In genomic region chr16:55498101-55498500, GRCh38 we compare ENCODE assay signal across 23 cellular contexts. TPM values are rescaled to one million over a fixed set of nuclear protein-coding genes. Genes with fewer than 3 reads are reported as not detected.
A peak's percentile ranks its signal among the peaks of the same experiment; 100 is the strongest.
DNase-seq lines count a peak whose midpoint lies in the region; ATAC-seq and TF ChIP-seq lines count a peak whose summit lies in the region.
"Had no signal": no experiment of that assay in that cellular context is flagged by ENCODE, and none has a peak within 500 bp of the region (broad histone marks: within the 10 kb centered on the region; RNA-seq: fewer than 3 reads in every experiment).

No MANE protein-coding gene starts in this region.

- peaks cover 8% of the 10 kb centered on the region for H3K36me3 Mint-ChIP-seq in mesothelial cell of epicardium
- no peaks in the 10 kb centered on the region for H3K36me3 Mint-ChIP-seq in glutamatergic neuron (ENCODE audit: unreplicated experiment)

- H3K27me3 Mint-ChIP-seq in mesothelial cell of epicardium (ENCODE audit: low read depth) (no peaks in the 10 kb centered on the region), glutamatergic neuron (ENCODE audit: unreplicated experiment) (no peaks in the 10 kb centered on the region)
- H3K27me3 Mint-ChIP-seq: type B pancreatic cell had no signal

- DNase-seq in mammary epithelial cell (no peak), breast epithelium (ENCODE audit: low spot score in 2 of 2) (no peak), colonic mucosa (peak; percentile 15), mesothelial cell of epicardium (ENCODE audit: low spot score in 2 of 2, unreplicated experiment in 2 of 2) (peak in 1 of 2 experiments; percentile 32), NCI-H2227 treated with DMSO at 0.1 percent for 48 hours (lab: John Stamatoyannopoulos, UW) (no peak), glutamatergic neuron (no peak), NCI-H446 (lab: John Stamatoyannopoulos, UW) (no peak)
- DNase-seq: activated T-cell treated with anti-CD3 and anti-CD28 coated beads, Interleukin-2, amount 50 U/mL, for 4 hours; BE2C; body of pancreas; effector CD4-positive, alpha-beta T cell; foreskin melanocyte; KG1; MM.1S; NCI-H1417; NCI-H2081 treated with DMSO at 0.1 percent for 48 hours; NCI-H446 treated with DMSO at 0.1 percent for 48 hours; SHP77; SW 1271 had no signal

- in situ Hi-C loops in mammary epithelial cell (cut with MboI; ENCODE audit: low sequenced_read_pairs in 2 of 2) = loop anchor here in 1 of 2 donors (5.0 kb wide), 1 partner anchor 204 kb away; no protein-coding TSS in a partner anchor

- H3K4me1 Mint-ChIP-seq in mesothelial cell of epicardium (peaks cover 78% of the 10 kb centered on the region), glutamatergic neuron (ENCODE audit: low read depth, unreplicated experiment) (peaks cover 7% of the 10 kb centered on the region)

- H3K9ac ChIP-seq in mammary epithelial cell (ENCODE audit: insufficient read depth, low read length) (no peak overlapping the region), colonic mucosa (ENCODE audit: low read depth in 2 of 2, low read length in 2 of 2) (no peak overlapping the region)

- intact Hi-C loops in mammary epithelial cell (cut with micrococcal nuclease) (no loop called here), breast epithelium (cut with DNase I; ENCODE audit: low total_unique reads) (no loop called here), colonic mucosa (cut with DNase I) (loop anchor here (10.0 kb wide), 1 partner anchor 207 kb away; no protein-coding TSS in a partner anchor)

- no peaks in the 10 kb centered on the region for H3K36me3 ChIP-seq in mammary epithelial cell (ENCODE audit: insufficient read depth, low read length)
- H3K36me3 ChIP-seq in breast epithelium = no peaks in the 10 kb centered on the region
- H3K36me3 ChIP-seq in colonic mucosa = no peaks in the 10 kb centered on the region

- H3K9me3 Mint-ChIP-seq in mesothelial cell of epicardium (no peaks in the 10 kb centered on the region), glutamatergic neuron (ENCODE audit: unreplicated experiment) (peaks cover 2% of the 10 kb centered on the region)
- H3K9me3 Mint-ChIP-seq: activated T-cell treated with anti-CD3 and anti-CD28 coated beads, Interleukin-2, amount 50 U/mL, for 4 hours; type B pancreatic cell had no signal

- H3K79me2 ChIP-seq in mammary epithelial cell (ENCODE audit: insufficient read depth, low read length) = no peaks in the 10 kb centered on the region

- H3K4me1 ChIP-seq in mammary epithelial cell (ENCODE audit: insufficient read depth, low read length) (peaks cover 63% of the 10 kb centered on the region), breast epithelium (peaks cover 18 to 22% of the 10 kb centered on the region in 2 donors), colonic mucosa (peaks cover 16% of the 10 kb centered on the region)

- CTCF ChIA-PET in mammary epithelial cell (lab: Charles Lee; ENCODE audit: low non-redundant PET) = no interaction called here

- TF ChIP-seq POLR2A in breast epithelium (IDR thresholded peaks at IDR 0.05) = no peak

- H3K27me3 ChIP-seq in mammary epithelial cell (ENCODE audit: insufficient read depth, low read length) (no peaks in the 10 kb centered on the region), breast epithelium (no peaks in the 10 kb centered on the region), colonic mucosa (no peaks in the 10 kb centered on the region)
- H3K27me3 ChIP-seq: BE2C, body of pancreas had no signal

- no peak for ATAC-seq in HG03521 (IDR thresholded peaks at IDR 0.05; ENCODE audit: unreplicated experiment)
- ATAC-seq: A549; activated T-cell treated with anti-CD3 and anti-CD28 coated beads, Interleukin-2, amount 50 U/mL, for 4 hours; body of pancreas; left lobe of liver had no signal

- H3K27ac ChIP-seq in mammary epithelial cell (ENCODE audit: insufficient read depth, low read depth, low read length) = no peak overlapping the region
- peak overlapping the region in 1 of 2 donors; percentile 52 for H3K27ac ChIP-seq in breast epithelium
- no peak overlapping the region for H3K27ac ChIP-seq in colonic mucosa
- H3K27ac ChIP-seq: A549, body of pancreas had no signal

- H3K9me3 ChIP-seq in mammary epithelial cell (replicated peaks; ENCODE audit: insufficient read depth, low read length) = no peaks in the 10 kb centered on the region
- H3K9me3 ChIP-seq in breast epithelium = no peaks in the 10 kb centered on the region
- H3K9me3 ChIP-seq in colonic mucosa = no peaks in the 10 kb centered on the region
- H3K9me3 ChIP-seq: A549, BE2C, body of pancreas had no signal

- dilution Hi-C loops in mammary epithelial cell (cut with HindIII; ENCODE audit: low sequenced_read_pairs) = no loop called here

- H2AFZ ChIP-seq in mammary epithelial cell (ENCODE audit: low read depth, low read length) = peak overlapping the region; percentile 41

- H3K4me3 Mint-ChIP-seq in mesothelial cell of epicardium (no peak overlapping the region), glutamatergic neuron (ENCODE audit: unreplicated experiment) (no peak overlapping the region)
- H3K4me3 Mint-ChIP-seq: activated T-cell treated with anti-CD3 and anti-CD28 coated beads, Interleukin-2, amount 50 U/mL, for 4 hours; type B pancreatic cell had no signal

- H3K27ac Mint-ChIP-seq in mesothelial cell of epicardium = peak overlapping the region; percentile 35
- no peak overlapping the region for H3K27ac Mint-ChIP-seq in glutamatergic neuron (ENCODE audit: unreplicated experiment)
- H3K27ac Mint-ChIP-seq: type B pancreatic cell had no signal

- WGBS in mammary epithelial cell (ENCODE audit: low coverage, missing lambda C conversion rate) = 25% methylated on average over 1 of the region's 6 CpGs

- H4K20me1 ChIP-seq in mammary epithelial cell (ENCODE audit: insufficient read depth, low read length) = no peaks in the 10 kb centered on the region

- H3K4me2 ChIP-seq in mammary epithelial cell (ENCODE audit: insufficient read depth, low read depth, low read length) = no peak overlapping the region
- H3K4me2 ChIP-seq: A549 had no signal

- no TSS peak for BruUV-seq in mammary epithelial cell (replicated peaks; lab: Mats Ljungman, UMichigan)

- H3K4me3 ChIP-seq in mammary epithelial cell (replicated peaks in 1 of 3; ENCODE audit: insufficient read depth in 1 of 3, low read depth in 2 of 3, low read length in 3 of 3) = no peak overlapping the region
- no peak overlapping the region for H3K4me3 ChIP-seq in breast epithelium
- no peak overlapping the region for H3K4me3 ChIP-seq in colonic mucosa
- H3K4me3 ChIP-seq: A549, body of pancreas had no signal

- TF ChIP-seq CTCF in mammary epithelial cell (conservative IDR thresholded peaks at IDR 0.05 in 1 of 2, IDR thresholded peaks at IDR 0.05 in 1 of 2; ENCODE audit: extremely low read depth in 1 of 2, insufficient read depth in 1 of 2, low read depth in 1 of 2, low read length in 2 of 2) (no peak), breast epithelium (IDR thresholded peaks at IDR 0.05) (no peak), colonic mucosa (IDR thresholded peaks at IDR 0.05) (no peak), mesothelial cell of epicardium (IDR thresholded peaks at IDR 0.05; ENCODE audit: unreplicated experiment) (no peak), glutamatergic neuron (IDR thresholded peaks at IDR 0.05; ENCODE audit: partially characterized antibody, unreplicated experiment) (no peak)

RNA-seq across cellular contexts. Expression of gene LPCAT2, which starts 10.8 kb away (rescaled TPM):
- total RNA-seq in mammary epithelial cell (100 to 1,000 TPM in 1 of 2 donors, 10 to 100 TPM in 1; 50.5 to 173 TPM), breast epithelium (10 to 100 TPM; 12.3 to 35.9 (median 24.3) TPM), colonic mucosa (10 to 100 TPM; 22.6 to 30.5 TPM), mesothelial cell of epicardium (22.4 to 25.1 TPM (median 25.0 TPM) in 3 replicates), glutamatergic neuron (ENCODE audit: unreplicated experiment) (1.8 TPM)
- 32.4 TPM for polyA plus RNA-seq in mammary epithelial cell
- polyA minus RNA-seq in mammary epithelial cell = 109 TPM

RNA-seq across cellular contexts. Expression of gene MMP2, which starts 19.1 kb away (rescaled TPM):
- total RNA-seq in mammary epithelial cell (10 to 100 TPM; 18.2 to 68.2 TPM), breast epithelium (1,000 to 10,000 TPM in 1 of 3 donors, 100 to 1,000 TPM in 2; 113 to 1,485 (median 459) TPM), colonic mucosa (100 to 1,000 TPM in 1 of 2 donors, 10 to 100 TPM in 1; 32.8 to 101 TPM), mesothelial cell of epicardium (383 to 396 TPM (median 385 TPM) in 3 replicates), glutamatergic neuron (ENCODE audit: unreplicated experiment) (7.0 TPM)
- 24.9 TPM for polyA plus RNA-seq in mammary epithelial cell
- 35.5 TPM for polyA minus RNA-seq in mammary epithelial cell
